In the genomic region with DNA sequence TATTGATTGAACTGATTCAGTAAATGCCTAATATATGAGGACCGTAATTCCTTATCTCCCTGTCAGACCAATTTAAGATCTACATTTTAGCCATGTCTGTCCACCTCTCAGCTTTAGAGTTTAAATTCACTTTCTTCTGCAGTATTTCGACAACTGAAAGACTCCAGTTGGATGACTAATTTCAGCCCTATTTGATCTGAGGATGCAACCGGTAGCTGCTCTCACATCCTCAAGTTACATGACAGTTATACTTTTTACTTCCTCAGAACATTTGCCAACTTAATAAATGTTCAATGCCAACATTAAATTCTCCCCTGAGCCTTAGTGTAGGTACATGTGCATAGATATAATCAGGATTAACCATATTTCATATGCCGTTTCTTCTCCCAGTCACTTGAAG, we compare ENCODE assay signal across 11 cellular contexts. TPM values are rescaled to one million over a fixed set of nuclear protein-coding genes. Genes with fewer than 3 reads are reported as not detected.
DNase-seq lines count a peak whose midpoint lies in the region; ATAC-seq lines count a peak whose summit lies in the region.
"Had no signal": no experiment of that assay in that cellular context is flagged by ENCODE, and none has a peak within 500 bp of the region (broad histone marks: within the 10 kb centered on the region; RNA-seq: fewer than 3 reads in every experiment).

No MANE protein-coding gene starts in this region.

- POLR2A ChIA-PET in naive thymus-derived CD8-positive, alpha-beta T cell (lab: Charles Lee): no interaction called here

- no peaks in the 10 kb centered on the region for H3K36me3 Mint-ChIP-seq in activated T-cell treated with anti-CD3 and anti-CD28 coated beads, Interleukin-2, amount 50 U/mL, for 4 hours (ENCODE audit: insufficient read depth)
- H3K36me3 Mint-ChIP-seq in naive thymus-derived CD8-positive, alpha-beta T cell: no peaks in the 10 kb centered on the region

- peak overlapping the region in 3 of 10 donors; percentile 3 to 30 (median 6) for H3K27ac Mint-ChIP-seq in naive thymus-derived CD8-positive, alpha-beta T cell

- H3K9me3 Mint-ChIP-seq in activated T-cell treated with anti-CD3 and anti-CD28 coated beads, Interleukin-2, amount 50 U/mL, for 4 hours: no peaks in the 10 kb centered on the region
- H3K9me3 Mint-ChIP-seq in naive thymus-derived CD8-positive, alpha-beta T cell: peaks cover 0 to 11% (median 0%) of the 10 kb centered on the region in 9 donors

- ATAC-seq in activated T-cell treated with anti-CD3 and anti-CD28 coated beads, Interleukin-2, amount 50 U/mL, for 4 hours: peak; percentile 49
- ATAC-seq in HG02623 (IDR thresholded peaks at IDR 0.05; ENCODE audit: unreplicated experiment) (peak; percentile 50), HG03571 (IDR thresholded peaks at IDR 0.05; ENCODE audit: unreplicated experiment) (peak; percentile 75)
- no peak for ATAC-seq in naive thymus-derived CD8-positive, alpha-beta T cell

- H3K4me1 Mint-ChIP-seq in activated T-cell treated with anti-CD3 and anti-CD28 coated beads, Interleukin-2, amount 50 U/mL, for 4 hours (ENCODE audit: low read depth): peaks cover 46% of the 10 kb centered on the region
- H3K4me1 Mint-ChIP-seq in naive thymus-derived CD8-positive, alpha-beta T cell: peaks cover 17 to 38% (median 32%) of the 10 kb centered on the region in 4 donors

- H3K4me3 Mint-ChIP-seq in activated T-cell treated with anti-CD3 and anti-CD28 coated beads, Interleukin-2, amount 50 U/mL, for 4 hours: no peak overlapping the region
- H3K4me3 Mint-ChIP-seq in naive thymus-derived CD8-positive, alpha-beta T cell: peak overlapping the region in 6 of 10 donors; percentile 4 to 61 (median 26)

- no peak for DNase-seq in activated T-cell treated with anti-CD3 and anti-CD28 coated beads, Interleukin-2, amount 50 U/mL, for 4 hours
- DNase-seq in activated T-cell treated with anti-CD3 and anti-CD28 coated beads, Interleukin-2, amount 50 U/mL, for 1 hour: no peak
- no peak for DNase-seq in naive thymus-derived CD8-positive, alpha-beta T cell
- DNase-seq in DMS153 (lab: John Stamatoyannopoulos, UW): no peak
- DNase-seq in HCEC 1CT: no peak
- no peak for DNase-seq in activated CD4-positive, CD25-positive, alpha-beta regulatory T cell (lab: John Stamatoyannopoulos, UW)
- DNase-seq: SHP77 treated with DMSO at 0.1 percent for 48 hours had no signal

- H3K27me3 Mint-ChIP-seq in activated T-cell treated with anti-CD3 and anti-CD28 coated beads, Interleukin-2, amount 50 U/mL, for 4 hours (ENCODE audit: low read depth): no peaks in the 10 kb centered on the region
- H3K27me3 Mint-ChIP-seq in naive thymus-derived CD8-positive, alpha-beta T cell: no peaks in the 10 kb centered on the region

RNA-seq across cellular contexts. Expression of a gene that starts 2.5 kb away (rescaled TPM):
- 1 to 10 TPM in 2 of 3 donors, under 1 TPM in 1; 0.48 to 1.8 (median 1.3) TPM for total RNA-seq in activated T-cell treated with anti-CD3 and anti-CD28 coated beads, Interleukin-2, amount 50 U/mL, for 4 hours
- under 1 TPM; 0.44 to 0.75 TPM for total RNA-seq in naive thymus-derived CD8-positive, alpha-beta T cell
- under 1 TPM in 1 of 3 donors, not detected in 2; 0.48 TPM for polyA plus RNA-seq in naive thymus-derived CD8-positive, alpha-beta T cell
- total RNA-seq: A673, MCF 10A had no signal

Comparison
In these comparisons a context has a peak if more than half of its experiments do, and no peak if none do; other contexts are left out.
1. ATAC-seq: peak in activated T-cell treated with anti-CD3 and anti-CD28 coated beads, Interleukin-2, amount 50 U/mL, for 4 hours (2 of 2), HG02623 (single experiment) and HG03571 (single experiment); none in naive thymus-derived CD8-positive, alpha-beta T cell (0 of 2).